In genomic region chr1:100699744-100700143, GRCh38 we compare ENCODE assay signal across 29 cellular contexts. TPM values are rescaled to one million over a fixed set of nuclear protein-coding genes. Genes with fewer than 3 reads are reported as not detected.
DNase-seq lines count a peak whose midpoint lies in the region; ATAC-seq, FAIRE-seq and TF ChIP-seq lines count a peak whose summit lies in the region.
"Had no signal": no experiment of that assay in that cellular context is flagged by ENCODE, and none has a peak within 500 bp of the region (broad histone marks: within the 10 kb centered on the region; RNA-seq: fewer than 3 reads in every experiment).

No MANE protein-coding gene starts in this region.

- no peak for TF ChIP-seq CTCF in bronchial epithelial cell (IDR thresholded peaks at IDR 0.05; ENCODE audit: insufficient read depth, low read length, severe bottlenecking)

- no peaks in the 10 kb centered on the region for H3K27me3 ChIP-seq in bronchial epithelial cell (ENCODE audit: control insufficient read depth, insufficient read depth, low read length)
- H3K27me3 ChIP-seq: cardiac muscle cell, gastrocnemius medialis, MG63, tibial nerve had no signal

- no peak overlapping the region for H3K4me3 ChIP-seq in bronchial epithelial cell (ENCODE audit: low read depth, low read length)
- H3K4me3 ChIP-seq: cardiac muscle cell, dorsolateral prefrontal cortex, gastrocnemius medialis, lower lobe of right lung, MG63, tibial nerve had no signal

- no peak for ATAC-seq in HG02610 (IDR thresholded peaks at IDR 0.05; ENCODE audit: unreplicated experiment)
- ATAC-seq: gastrocnemius medialis, lower lobe of right lung, Panc1 had no signal

- no peaks in the 10 kb centered on the region for H3K36me3 ChIP-seq in bronchial epithelial cell (ENCODE audit: control insufficient read depth, insufficient read depth, low read length)
- H3K36me3 ChIP-seq: cardiac muscle cell, gastrocnemius medialis, lower lobe of right lung, MG63, tibial nerve had no signal

- H3K27me3 Mint-ChIP-seq in immature natural killer cell (ENCODE audit: low read depth in 3 of 3): peaks cover 0 to 10% (median 7%) of the 10 kb centered on the region in 3 donors

- no peak overlapping the region for H3K4me3 Mint-ChIP-seq in immature natural killer cell
- H3K4me3 Mint-ChIP-seq: IgD-negative memory B cell; stimulated activated naive CD8-positive, alpha-beta T cell treated with anti-CD3 and anti-CD28 coated beads, Interleukin-15, Interleukin-2, amounts not matched to agents 100 ng/mL and 50 ng/mL, for 24 hours had no signal

- H3K27ac Mint-ChIP-seq in immature natural killer cell: no peak overlapping the region
- H3K27ac Mint-ChIP-seq: activated T-helper 2 cell treated with anti-CD3 and anti-CD28 coated beads, Interferon-gamma antibody, Interleukin-2, Interleukin-4, amounts not matched to agents 10 μg/mL and 5 μg/mL and 100 μg/mL, durations not matched to agents 14 hours and 24 hours and 36 hours; IgD-negative memory B cell; stimulated activated naive CD8-positive, alpha-beta T cell treated with anti-CD3 and anti-CD28 coated beads, Interleukin-15, Interleukin-2, amounts not matched to agents 100 ng/mL and 50 ng/mL, for 24 hours had no signal

- peaks cover 4 to 11% (median 7%) of the 10 kb centered on the region in 6 donors for H3K9me3 Mint-ChIP-seq in immature natural killer cell
- H3K9me3 Mint-ChIP-seq: activated T-helper 2 cell treated with anti-CD3 and anti-CD28 coated beads, Interferon-gamma antibody, Interleukin-2, Interleukin-4, amounts not matched to agents 10 μg/mL and 5 μg/mL and 100 μg/mL, durations not matched to agents 14 hours and 24 hours and 36 hours had no signal

- peaks cover 0 to 11% (median 3%) of the 10 kb centered on the region in 3 donors for H3K36me3 Mint-ChIP-seq in immature natural killer cell

- DNase-seq in HCEC 1CT: peak; percentile 71
- DNase-seq in bronchial epithelial cell (ENCODE audit: low read depth): peak; percentile 13
- peak; percentile 67 for DNase-seq in iris pigment epithelial cell (ENCODE audit: low read depth)
- no peak for DNase-seq in NCI-H1048 (lab: John Stamatoyannopoulos, UW)
- no peak for DNase-seq in NCI-H748 treated with DMSO at 0.1 percent for 48 hours (lab: John Stamatoyannopoulos, UW)
- no peak for DNase-seq in immature natural killer cell
- DNase-seq: activated CD8-positive, alpha-beta memory T cell treated with anti-CD3 and anti-CD28 coated beads, Interleukin-2, amount 50 U/mL, for 4 hours; COR-L47; DND-41; dorsolateral prefrontal cortex; gastrocnemius medialis; kidney; lower lobe of right lung; MG63; NCI-H1417 treated with DMSO at 0.1 percent for 48 hours; NCI-H2107; NCI-H510A; stimulated activated CD4-positive, alpha-beta T cell treated with anti-CD3 and anti-CD28 coated beads, Interleukin-12 subunit alpha, Interleukin-12 subunit beta, amount 100 ng/mL, for 4 hours; stimulated activated CD4-positive, alpha-beta T cell treated with anti-CD3 and anti-CD28 coated beads, Interleukin-4, amount 100 ng/mL, for 4 hours had no signal

- FAIRE-seq in bronchial epithelial cell (lab: Jason Lieb, UNC): no peak
- FAIRE-seq: H54, kidney had no signal

- H3K4me1 Mint-ChIP-seq in immature natural killer cell: no peaks in the 10 kb centered on the region

RNA-seq across cellular contexts. Expression of gene VCAM1, which starts 19.8 kb away (rescaled TPM):
- 0.13 and 1.8 TPM in 2 replicates for total RNA-seq in bronchial epithelial cell
- not detected for polyA plus RNA-seq in immature natural killer cell
- total RNA-seq: activated T-helper 2 cell treated with anti-CD3 and anti-CD28 coated beads, Interferon-gamma antibody, Interleukin-2, Interleukin-4, amounts not matched to agents 10 μg/mL and 5 μg/mL and 100 μg/mL, durations not matched to agents 14 hours and 24 hours and 36 hours; SK-MEL-5; T-helper 2 cell treated with Interferon-gamma antibody and Interleukin-4, amounts not matched to agents 100 ng/mL and 5 ng/mL, for 36 hours had no signal
- polyA plus RNA-seq: IgD-negative memory B cell had no signal

Comparison
In these comparisons a context has a peak if more than half of its experiments do, and no peak if none do; other contexts are left out.
1. DNase-seq: peak in HCEC 1CT (single experiment), bronchial epithelial cell (single experiment) and iris pigment epithelial cell (single experiment); none in NCI-H1048 (single experiment), NCI-H748 treated with DMSO at 0.1 percent for 48 hours (single experiment) and immature natural killer cell (0 of 3).